In the genomic region with DNA sequence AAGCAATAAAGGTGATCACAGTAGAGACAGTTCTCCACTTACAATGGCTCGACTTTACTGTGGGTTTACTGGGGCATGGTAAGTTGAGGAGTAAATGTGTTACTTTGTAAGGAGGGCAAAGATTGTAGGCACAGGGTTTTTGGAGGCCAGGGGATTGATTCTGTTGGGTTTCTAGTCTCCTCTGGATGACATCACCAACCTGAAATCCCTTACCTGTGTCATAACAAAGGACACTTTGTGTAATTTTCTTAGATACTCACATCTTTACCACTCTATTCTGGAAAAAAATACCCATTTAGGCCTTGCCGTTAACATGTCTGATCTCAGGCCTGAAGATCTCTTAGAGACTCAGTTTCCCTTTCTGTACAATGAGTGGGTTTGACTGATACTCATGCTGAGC, we compare ENCODE assay signal across 13 cellular contexts.
DNase-seq lines count a peak whose midpoint lies in the region; ATAC-seq, FAIRE-seq and TF ChIP-seq lines count a peak whose summit lies in the region.
"Had no signal": no experiment of that assay in that cellular context is flagged by ENCODE, and none has a peak within 500 bp of the region (broad histone marks: within the 10 kb centered on the region; RNA-seq: fewer than 3 reads in every experiment).

No MANE protein-coding gene starts in this region.

- intact Hi-C loops in IMR-90 (cut with micrococcal nuclease): no loop called here
- intact Hi-C loops in gastrocnemius medialis (cut with DNase I; ENCODE audit: low total_unique reads): no loop called here

- in situ Hi-C loops in IMR-90 (cut with MboI; ENCODE audit: low sequenced_read_pairs) (no loop called here), gastrocnemius medialis (cut with MboI; ENCODE audit: low sequenced_read_pairs in 4 of 4) (no loop called here)

- TF ChIP-seq CTCF in IMR-90 (conservative IDR thresholded peaks at IDR 0.05; ENCODE audit: low read depth, low read length) (no peak), keratinocyte (optimal IDR thresholded peaks at IDR 0.05 in 1 of 3, IDR thresholded peaks at IDR 0.05 in 1 of 3, conservative IDR thresholded peaks at IDR 0.05 in 1 of 3; ENCODE audit: extremely low read depth in 1 of 3, insufficient read depth in 2 of 3, low read length in 3 of 3) (no peak), gastrocnemius medialis (IDR thresholded peaks at IDR 0.05 in 4 of 5, conservative IDR thresholded peaks at IDR 0.05 in 1 of 5) (no peak)

- TF ChIP-seq RAD21 in IMR-90 (IDR thresholded peaks at IDR 0.05; ENCODE audit: low read length): no peak

- H4K91ac ChIP-seq in IMR-90 (ENCODE audit: insufficient read depth, low read depth, low read length): no peak overlapping the region

- no TSS peak for BruUV-seq in IMR-90 (replicated peaks; lab: Mats Ljungman, UMichigan)

- peaks cover 27 to 66% (median 61%) of the 10 kb centered on the region in 10 experiments for H3K4me1 ChIP-seq in BLaER1 treated with 17β-estradiol and CSF1 and Interleukin-3, amounts not matched to agents 10 nM and 100 nM
- H3K4me1 ChIP-seq in IMR-90 (ENCODE audit: control insufficient read depth, insufficient read depth, low read length) (peaks cover 30% of the 10 kb centered on the region), keratinocyte (ENCODE audit: control insufficient read depth, extremely low read depth, insufficient read depth, low read length) (peaks cover 4% of the 10 kb centered on the region), gastrocnemius medialis (peaks cover 32 to 36% of the 10 kb centered on the region in 2 donors)

- whole genome bisulfite sequencing in IMR-90 (ENCODE audit: extremely low coverage in 2 of 2, insufficient read length in 1 of 2), 2 experiments: no CpG with 5 or more reads among the region's 2 CpGs

- no peak overlapping the region for H2BK20ac ChIP-seq in IMR-90 (ENCODE audit: low read depth, low read length)

- H3K14ac ChIP-seq in IMR-90 (replicated peaks; ENCODE audit: low read depth, low read length): no peak overlapping the region

- CTCF ChIA-PET in IMR-90 (lab: Yijun Ruan, JAX): no interaction called here

- no peak overlapping the region for H3K18ac ChIP-seq in IMR-90 (ENCODE audit: low read depth, low read length)

- no peak overlapping the region for H2BK120ac ChIP-seq in IMR-90 (ENCODE audit: low read depth, low read length)

- H3K4me3 ChIP-seq in BLaER1 treated with 17β-estradiol and CSF1 and Interleukin-3, amounts not matched to agents 10 nM and 100 nM: no peak overlapping the region
- H3K4me3 ChIP-seq in IMR-90 (ENCODE audit: insufficient read depth, low read depth, low read length) (no peak overlapping the region), keratinocyte (ENCODE audit: control insufficient read depth in 2 of 3, extremely low read depth in 1 of 3, insufficient read depth in 2 of 3, low read depth in 1 of 3, low read length in 3 of 3) (no peak overlapping the region), gastrocnemius medialis (no peak overlapping the region)

- H3K56ac ChIP-seq in IMR-90 (ENCODE audit: extremely low read depth, insufficient read depth, low read length): no peak overlapping the region

- H2AK9ac ChIP-seq in IMR-90 (replicated peaks; ENCODE audit: low read depth, low read length, poor library complexity): no peak overlapping the region

- no peaks in the 10 kb centered on the region for H3K79me2 ChIP-seq in keratinocyte (ENCODE audit: control insufficient read depth, insufficient read depth, low read length)

- H3K4ac ChIP-seq in IMR-90 (ENCODE audit: low read depth, low read length): no peak overlapping the region

- H3K27me3 ChIP-seq in BLaER1 treated with 17β-estradiol and CSF1 and Interleukin-3, amounts not matched to agents 10 nM and 100 nM: no peaks in the 10 kb centered on the region
- H3K27me3 ChIP-seq in IMR-90 (ENCODE audit: control insufficient read depth, insufficient read depth, low read length): no peaks in the 10 kb centered on the region
- peaks cover 4% of the 10 kb centered on the region for H3K27me3 ChIP-seq in keratinocyte (ENCODE audit: control insufficient read depth, extremely low read depth, insufficient read depth, low read length)
- no peaks in the 10 kb centered on the region for H3K27me3 ChIP-seq in gastrocnemius medialis

- POLR2A ChIA-PET in IMR-90 (lab: Charles Lee; ENCODE audit: unreplicated experiment): no interaction called here

- H3K9ac ChIP-seq in BLaER1 treated with 17β-estradiol and CSF1 and Interleukin-3, amounts not matched to agents 10 nM and 100 nM: no peak overlapping the region
- H3K9ac ChIP-seq in IMR-90 (ENCODE audit: low read depth, low read length): no peak overlapping the region
- H3K9ac ChIP-seq in keratinocyte (ENCODE audit: control insufficient read depth, extremely low read depth, insufficient read depth, low read length): no peak overlapping the region

- TF ChIP-seq POLR2A in IMR-90 (IDR thresholded peaks at IDR 0.05; ENCODE audit: low read depth, low read length): no peak
- TF ChIP-seq POLR2A in gastrocnemius medialis (IDR thresholded peaks at IDR 0.05): no peak

- H4K5ac ChIP-seq in IMR-90 (ENCODE audit: low read depth, low read length): no peak overlapping the region

- no peak overlapping the region for H2BK5ac ChIP-seq in IMR-90 (ENCODE audit: low read depth, low read length, poor library complexity, severe bottlenecking)

- H4K8ac ChIP-seq in IMR-90 (ENCODE audit: low read depth in 2 of 2, low read length in 2 of 2): no peak overlapping the region

- H3K9me3 ChIP-seq in BLaER1 treated with 17β-estradiol and CSF1 and Interleukin-3, amounts not matched to agents 10 nM and 100 nM (replicated peaks in 1 of 11): no peaks in the 10 kb centered on the region
- H3K9me3 ChIP-seq in IMR-90 (ENCODE audit: control insufficient read depth, insufficient read depth, low read length) (no peaks in the 10 kb centered on the region), keratinocyte (ENCODE audit: control insufficient read depth, low read depth, low read length) (no peaks in the 10 kb centered on the region), gastrocnemius medialis (no peaks in the 10 kb centered on the region)

- no peak for FAIRE-seq in keratinocyte (lab: Jason Lieb, UNC)
- FAIRE-seq: A204.1, GM19239 had no signal

- H4K20me1 ChIP-seq in BLaER1 treated with 17β-estradiol and CSF1 and Interleukin-3, amounts not matched to agents 10 nM and 100 nM: no peaks in the 10 kb centered on the region
- H4K20me1 ChIP-seq in IMR-90 (ENCODE audit: insufficient read depth, low read length): peaks cover 23% of the 10 kb centered on the region
- H4K20me1 ChIP-seq in keratinocyte (ENCODE audit: control insufficient read depth, extremely low read depth, insufficient read depth, low read length): no peaks in the 10 kb centered on the region

- no peak overlapping the region for H2BK15ac ChIP-seq in IMR-90 (ENCODE audit: low read depth, low read length)

- peaks cover 35 to 83% of the 10 kb centered on the region in 2 experiments for H3K79me1 ChIP-seq in IMR-90 (ENCODE audit: low read depth in 1 of 2, low read length in 2 of 2)

- H3K4me2 ChIP-seq in BLaER1 treated with 17β-estradiol and CSF1 and Interleukin-3, amounts not matched to agents 10 nM and 100 nM: peak overlapping the region in 9 of 11 experiments; percentile 51 to 93 (median 81); a peak in 17 of 22 replicates
- H3K4me2 ChIP-seq in IMR-90 (ENCODE audit: low read depth, low read length) (no peak overlapping the region), keratinocyte (ENCODE audit: control insufficient read depth, extremely low read depth, insufficient read depth, low read depth, low read length) (peak overlapping the region; percentile 27)

- DNase-seq in IMR-90 (no peak), keratinocyte (ENCODE audit: low read depth, low spot score) (no peak), gastrocnemius medialis (no peak), NCI-H1105 treated with DMSO at 0.1 percent for 48 hours (lab: John Stamatoyannopoulos, UW) (no peak)
- DNase-seq: CD4-positive, CD25-positive, alpha-beta regulatory T cell; DMS53; GF-D8; HCEC 1CT had no signal

- dilution Hi-C loops in IMR-90 (cut with HindIII; ENCODE audit: low sequenced_read_pairs, unreplicated experiment) (no loop called here), keratinocyte (cut with MboI; ENCODE audit: extremely low pct_ligation_motif_present, low sequenced_read_pairs) (no loop called here)

- H2AFZ ChIP-seq in IMR-90 (replicated peaks; ENCODE audit: low read length, poor library complexity) (no peak overlapping the region), keratinocyte (ENCODE audit: control insufficient read depth, low read length) (no peak overlapping the region)

- 0 out of 2 replicates have a peak overlapping the region, but pooled peaks have one; percentile 29 for H3K23ac ChIP-seq in IMR-90 (ENCODE audit: low read depth, low read length)

- no peak overlapping the region for H3K27ac ChIP-seq in BLaER1 treated with 17β-estradiol and CSF1 and Interleukin-3, amounts not matched to agents 10 nM and 100 nM
- H3K27ac ChIP-seq in IMR-90 (ENCODE audit: insufficient read depth, low read length): no peak overlapping the region
- no peak overlapping the region for H3K27ac ChIP-seq in keratinocyte (ENCODE audit: control insufficient read depth, insufficient read depth, low read length)
- peak overlapping the region; percentile 16 to 72 (median 58) for H3K27ac ChIP-seq in gastrocnemius medialis

- H3K9me1 ChIP-seq in IMR-90 (ENCODE audit: insufficient read depth, low read length): peaks cover 28% of the 10 kb centered on the region; the same call in 1 of the 2 replicates
- H3K9me1 ChIP-seq in keratinocyte (ENCODE audit: control insufficient read depth, extremely low read depth, insufficient read depth, low read length): no peaks in the 10 kb centered on the region

- H2AK5ac ChIP-seq in IMR-90 (ENCODE audit: low read depth, low read length): no peak overlapping the region

- no peaks in the 10 kb centered on the region for H3K36me3 ChIP-seq in BLaER1 treated with 17β-estradiol and CSF1 and Interleukin-3, amounts not matched to agents 10 nM and 100 nM
- H3K36me3 ChIP-seq in IMR-90 (ENCODE audit: control insufficient read depth, insufficient read depth, low read length): peaks cover 4% of the 10 kb centered on the region
- H3K36me3 ChIP-seq in keratinocyte (ENCODE audit: control insufficient read depth in 2 of 2, extremely low read depth in 1 of 2, insufficient read depth in 2 of 2, low read length in 2 of 2): no peaks in the 10 kb centered on the region
- no peaks in the 10 kb centered on the region for H3K36me3 ChIP-seq in gastrocnemius medialis

- ATAC-seq in IMR-90 (ENCODE audit: low read depth) (no peak), gastrocnemius medialis (peak in 1 of 2 donors; percentile 36), HG02852 (IDR thresholded peaks at IDR 0.05; ENCODE audit: unreplicated experiment) (no peak), HG03354 (IDR thresholded peaks at IDR 0.05; ENCODE audit: poor library complexity, severe bottlenecking, unreplicated experiment) (no peak)

TF ChIP-seq in IMR-90, 13 proteins besides CTCF, POLR2A, EP300 and RAD21:
- no peak for TF ChIP-seq CHD1 (IDR thresholded peaks at IDR 0.05; ENCODE audit: low read depth, low read length)
- no peak for TF ChIP-seq NFE2L2 (IDR thresholded peaks at IDR 0.05; ENCODE audit: low read depth, low read length)

Comparison
In these comparisons a context has a peak if more than half of its experiments do, and no peak if none do; other contexts are left out.
1. H3K27ac ChIP-seq: peak in gastrocnemius medialis (4 of 4); none in BLaER1 treated with 17β-estradiol and CSF1 and Interleukin-3, amounts not matched to agents 10 nM and 100 nM (0 of 11), IMR-90 (single experiment) and keratinocyte (single experiment).